ENCODE assay signal across 1 cellular context in the genomic region with DNA sequence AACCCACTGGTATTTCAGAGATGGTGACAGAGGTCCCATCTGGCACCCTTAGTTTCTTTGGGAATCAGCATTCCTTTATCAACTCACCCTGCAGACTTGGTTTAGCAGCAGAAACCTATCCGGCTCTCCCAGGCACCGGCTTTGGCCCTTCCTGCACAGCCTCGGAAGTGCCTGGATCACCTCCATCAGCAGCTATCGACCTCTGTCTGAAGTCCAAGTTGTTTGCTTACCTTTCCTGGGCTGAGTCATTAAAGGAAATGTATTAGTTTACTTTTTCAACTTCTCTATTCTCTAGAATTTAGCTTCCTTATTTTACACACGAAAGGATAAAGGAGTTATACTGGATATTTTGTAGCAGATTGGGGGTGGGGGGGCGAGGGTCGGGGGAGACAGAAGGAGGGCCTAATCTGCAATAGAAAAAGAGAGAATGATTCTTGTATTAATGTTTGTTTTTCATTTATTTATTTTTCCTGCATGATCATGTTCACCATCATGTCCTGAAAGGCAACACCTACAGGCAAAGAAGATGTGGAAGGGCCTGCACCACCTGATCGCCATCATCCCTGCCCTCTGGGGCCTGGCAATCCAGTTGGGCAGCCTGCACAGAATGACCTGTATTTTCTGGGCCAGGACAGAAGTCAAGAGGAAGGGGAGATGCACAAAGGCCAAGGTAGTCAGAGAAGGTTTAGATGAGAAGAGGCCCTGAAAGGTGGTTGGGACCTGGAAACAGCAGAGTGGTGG.
TF ChIP-seq lines count a peak whose summit lies in the region.

No MANE protein-coding gene starts in this region.

TF ChIP-seq in HepG2, 621 proteins besides CTCF, POLR2A, EP300 and RAD21 (continued from another document):
- TF ChIP-seq PATZ1 (CRISPR knock-in tag; IDR thresholded peaks at IDR 0.05) (0 out of 2 replicates have a peak, but pooled peaks have one; percentile 24), PHF21A (CRISPR knock-in tag; IDR thresholded peaks at IDR 0.05) (peak; percentile 19; the same call in 1 of the 2 replicates), CBX1 (IDR thresholded peaks at IDR 0.05; ENCODE audit: low read depth) (peak; percentile 33), ZNF558 (CRISPR knock-in tag; IDR thresholded peaks at IDR 0.05; ENCODE audit: borderline replicate concordance) (no peak), HMG20A (CRISPR knock-in tag; IDR thresholded peaks at IDR 0.05; ENCODE audit: borderline replicate concordance) (peak; percentile 67; the same call in 1 of the 2 replicates), HBP1 (CRISPR knock-in tag; IDR thresholded peaks at IDR 0.05; ENCODE audit: low read depth) (no peak), NCOR1 (IDR thresholded peaks at IDR 0.05; ENCODE audit: borderline replicate concordance, low read length) (peak; percentile 44; the same call in 1 of the 2 replicates), PAXIP1 (CRISPR knock-in tag; conservative IDR thresholded peaks at IDR 0.05) (peak; percentile 76), FOXP4 (CRISPR knock-in tag; IDR thresholded peaks at IDR 0.05) (peak; percentile 56; the same call in 1 of the 2 replicates), RFXANK (CRISPR knock-in tag; IDR thresholded peaks at IDR 0.05) (no peak), MED1 (CRISPR knock-in tag; IDR thresholded peaks at IDR 0.05) (peak; percentile 54; the same call in 1 of the 2 replicates), SMAD1 (CRISPR knock-in tag; IDR thresholded peaks at IDR 0.05; ENCODE audit: borderline replicate concordance, low read depth) (no peak), SMARCE1 (IDR thresholded peaks at IDR 0.05; ENCODE audit: borderline replicate concordance) (peak; percentile 89; the same call in 1 of the 2 replicates), HDAC1 (CRISPR knock-in tag; IDR thresholded peaks at IDR 0.05) (peak; percentile 67), GATAD2A (CRISPR knock-in tag; IDR thresholded peaks at IDR 0.05) (peak; percentile 87), ZKSCAN5 (CRISPR knock-in tag; IDR thresholded peaks at IDR 0.05) (peak; percentile 89; the same call in 1 of the 2 replicates), ZNF501 (CRISPR knock-in tag; IDR thresholded peaks at IDR 0.05) (peak; percentile 44; the same call in 1 of the 2 replicates), KDM2A (CRISPR knock-in tag; IDR thresholded peaks at IDR 0.05; ENCODE audit: borderline replicate concordance, low read depth) (peak; percentile 25; the same call in 1 of the 2 replicates), NFIC (IDR thresholded peaks at IDR 0.05; ENCODE audit: low read length) (peak; percentile 23; the same call in 1 of the 2 replicates), ZMYM2 (CRISPR knock-in tag; IDR thresholded peaks at IDR 0.05) (peak; percentile 96)
- TF ChIP-seq, protein P1, sequence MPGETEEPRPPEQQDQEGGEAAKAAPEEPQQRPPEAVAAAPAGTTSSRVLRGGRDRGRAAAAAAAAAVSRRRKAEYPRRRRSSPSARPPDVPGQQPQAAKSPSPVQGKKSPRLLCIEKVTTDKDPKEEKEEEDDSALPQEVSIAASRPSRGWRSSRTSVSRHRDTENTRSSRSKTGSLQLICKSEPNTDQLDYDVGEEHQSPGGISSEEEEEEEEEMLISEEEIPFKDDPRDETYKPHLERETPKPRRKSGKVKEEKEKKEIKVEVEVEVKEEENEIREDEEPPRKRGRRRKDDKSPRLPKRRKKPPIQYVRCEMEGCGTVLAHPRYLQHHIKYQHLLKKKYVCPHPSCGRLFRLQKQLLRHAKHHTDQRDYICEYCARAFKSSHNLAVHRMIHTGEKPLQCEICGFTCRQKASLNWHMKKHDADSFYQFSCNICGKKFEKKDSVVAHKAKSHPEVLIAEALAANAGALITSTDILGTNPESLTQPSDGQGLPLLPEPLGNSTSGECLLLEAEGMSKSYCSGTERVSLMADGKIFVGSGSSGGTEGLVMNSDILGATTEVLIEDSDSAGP (CRISPR knock-in tag; IDR thresholded peaks at IDR 0.05; ENCODE audit: borderline replicate concordance): no peak
- TF ChIP-seq, protein P2, sequence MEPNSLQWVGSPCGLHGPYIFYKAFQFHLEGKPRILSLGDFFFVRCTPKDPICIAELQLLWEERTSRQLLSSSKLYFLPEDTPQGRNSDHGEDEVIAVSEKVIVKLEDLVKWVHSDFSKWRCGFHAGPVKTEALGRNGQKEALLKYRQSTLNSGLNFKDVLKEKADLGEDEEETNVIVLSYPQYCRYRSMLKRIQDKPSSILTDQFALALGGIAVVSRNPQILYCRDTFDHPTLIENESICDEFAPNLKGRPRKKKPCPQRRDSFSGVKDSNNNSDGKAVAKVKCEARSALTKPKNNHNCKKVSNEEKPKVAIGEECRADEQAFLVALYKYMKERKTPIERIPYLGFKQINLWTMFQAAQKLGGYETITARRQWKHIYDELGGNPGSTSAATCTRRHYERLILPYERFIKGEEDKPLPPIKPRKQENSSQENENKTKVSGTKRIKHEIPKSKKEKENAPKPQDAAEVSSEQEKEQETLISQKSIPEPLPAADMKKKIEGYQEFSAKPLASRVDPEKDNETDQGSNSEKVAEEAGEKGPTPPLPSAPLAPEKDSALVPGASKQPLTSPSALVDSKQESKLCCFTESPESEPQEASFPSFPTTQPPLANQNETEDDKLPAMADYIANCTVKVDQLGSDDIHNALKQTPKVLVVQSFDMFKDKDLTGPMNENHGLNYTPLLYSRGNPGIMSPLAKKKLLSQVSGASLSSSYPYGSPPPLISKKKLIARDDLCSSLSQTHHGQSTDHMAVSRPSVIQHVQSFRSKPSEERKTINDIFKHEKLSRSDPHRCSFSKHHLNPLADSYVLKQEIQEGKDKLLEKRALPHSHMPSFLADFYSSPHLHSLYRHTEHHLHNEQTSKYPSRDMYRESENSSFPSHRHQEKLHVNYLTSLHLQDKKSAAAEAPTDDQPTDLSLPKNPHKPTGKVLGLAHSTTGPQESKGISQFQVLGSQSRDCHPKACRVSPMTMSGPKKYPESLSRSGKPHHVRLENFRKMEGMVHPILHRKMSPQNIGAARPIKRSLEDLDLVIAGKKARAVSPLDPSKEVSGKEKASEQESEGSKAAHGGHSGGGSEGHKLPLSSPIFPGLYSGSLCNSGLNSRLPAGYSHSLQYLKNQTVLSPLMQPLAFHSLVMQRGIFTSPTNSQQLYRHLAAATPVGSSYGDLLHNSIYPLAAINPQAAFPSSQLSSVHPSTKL (CRISPR knock-in tag; IDR thresholded peaks at IDR 0.05): peak; percentile 89
- TF ChIP-seq, protein P3, sequence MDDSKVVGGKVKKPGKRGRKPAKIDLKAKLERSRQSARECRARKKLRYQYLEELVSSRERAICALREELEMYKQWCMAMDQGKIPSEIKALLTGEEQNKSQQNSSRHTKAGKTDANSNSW (CRISPR knock-in tag; IDR thresholded peaks at IDR 0.05; ENCODE audit: borderline replicate concordance): no peak
- TF ChIP-seq, protein P4, sequence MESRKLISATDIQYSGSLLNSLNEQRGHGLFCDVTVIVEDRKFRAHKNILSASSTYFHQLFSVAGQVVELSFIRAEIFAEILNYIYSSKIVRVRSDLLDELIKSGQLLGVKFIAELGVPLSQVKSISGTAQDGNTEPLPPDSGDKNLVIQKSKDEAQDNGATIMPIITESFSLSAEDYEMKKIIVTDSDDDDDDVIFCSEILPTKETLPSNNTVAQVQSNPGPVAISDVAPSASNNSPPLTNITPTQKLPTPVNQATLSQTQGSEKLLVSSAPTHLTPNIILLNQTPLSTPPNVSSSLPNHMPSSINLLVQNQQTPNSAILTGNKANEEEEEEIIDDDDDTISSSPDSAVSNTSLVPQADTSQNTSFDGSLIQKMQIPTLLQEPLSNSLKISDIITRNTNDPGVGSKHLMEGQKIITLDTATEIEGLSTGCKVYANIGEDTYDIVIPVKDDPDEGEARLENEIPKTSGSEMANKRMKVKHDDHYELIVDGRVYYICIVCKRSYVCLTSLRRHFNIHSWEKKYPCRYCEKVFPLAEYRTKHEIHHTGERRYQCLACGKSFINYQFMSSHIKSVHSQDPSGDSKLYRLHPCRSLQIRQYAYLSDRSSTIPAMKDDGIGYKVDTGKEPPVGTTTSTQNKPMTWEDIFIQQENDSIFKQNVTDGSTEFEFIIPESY (CRISPR knock-in tag; IDR thresholded peaks at IDR 0.05): 0 out of 2 replicates have a peak, but pooled peaks have one; percentile 13
